Comparison of ENCODE assay signal across 1 cellular context in the genomic region with DNA sequence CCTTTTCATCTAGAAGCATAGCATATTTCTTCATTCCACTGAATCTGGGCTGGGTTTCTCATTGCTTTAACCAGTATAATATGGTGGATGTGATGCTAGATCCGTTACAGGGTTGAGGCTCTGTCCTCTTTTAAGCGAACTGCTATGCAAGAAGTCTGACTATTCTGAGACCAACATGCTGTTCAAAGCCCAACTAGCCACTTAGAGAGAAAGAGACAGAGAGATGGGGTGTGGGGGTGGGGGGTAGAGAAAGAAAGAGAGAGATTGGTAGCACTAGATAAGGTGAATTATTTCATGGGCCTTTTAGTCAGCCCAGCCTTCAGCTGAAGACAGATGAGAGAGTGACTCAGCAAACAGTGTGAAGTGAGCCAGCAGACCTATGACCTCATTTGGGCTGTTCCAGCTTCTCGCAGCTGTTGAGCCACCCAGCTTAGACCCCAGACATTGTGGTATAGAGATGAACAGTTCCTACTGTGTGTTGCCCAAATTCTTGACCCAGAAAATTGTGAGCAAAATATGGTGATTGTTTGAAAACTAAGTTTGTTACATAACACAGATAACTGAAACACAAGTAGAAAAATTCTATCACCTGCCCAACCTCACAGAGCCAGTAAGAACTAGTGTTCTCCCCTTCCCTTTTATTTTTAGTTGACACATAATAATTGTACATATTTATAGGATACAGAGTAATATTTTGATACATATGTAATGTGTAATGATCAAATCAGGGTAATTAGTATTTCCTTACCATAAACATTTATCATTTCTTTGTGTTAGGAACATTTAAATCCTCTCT.
TF ChIP-seq lines count a peak whose summit lies in the region.

No MANE protein-coding gene starts in this region.

TF ChIP-seq in HEK293, 187 proteins besides CTCF, POLR2A, EP300 and RAD21 (continued from another document and continues in another):
- TF ChIP-seq, protein P1, sequence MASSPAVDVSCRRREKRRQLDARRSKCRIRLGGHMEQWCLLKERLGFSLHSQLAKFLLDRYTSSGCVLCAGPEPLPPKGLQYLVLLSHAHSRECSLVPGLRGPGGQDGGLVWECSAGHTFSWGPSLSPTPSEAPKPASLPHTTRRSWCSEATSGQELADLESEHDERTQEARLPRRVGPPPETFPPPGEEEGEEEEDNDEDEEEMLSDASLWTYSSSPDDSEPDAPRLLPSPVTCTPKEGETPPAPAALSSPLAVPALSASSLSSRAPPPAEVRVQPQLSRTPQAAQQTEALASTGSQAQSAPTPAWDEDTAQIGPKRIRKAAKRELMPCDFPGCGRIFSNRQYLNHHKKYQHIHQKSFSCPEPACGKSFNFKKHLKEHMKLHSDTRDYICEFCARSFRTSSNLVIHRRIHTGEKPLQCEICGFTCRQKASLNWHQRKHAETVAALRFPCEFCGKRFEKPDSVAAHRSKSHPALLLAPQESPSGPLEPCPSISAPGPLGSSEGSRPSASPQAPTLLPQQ (tag by site-specific recombination; IDR thresholded peaks at IDR 0.05) = peak; percentile 39; the same call in 1 of the 2 replicates
- TF ChIP-seq SCRT2 (tag by site-specific recombination; IDR thresholded peaks at IDR 0.05) (peak; percentile 84), ZBTB21 (tag by site-specific recombination; IDR thresholded peaks at IDR 0.05) (peak; percentile 85), ZBTB17 (tag by site-specific recombination; IDR thresholded peaks at IDR 0.05) (peak; percentile 41; the same call in 1 of the 2 replicates), ZNF843 (tag by site-specific recombination; IDR thresholded peaks at IDR 0.05) (0 out of 2 replicates have a peak, but pooled peaks have one; percentile 31), ZNF600 (tag by site-specific recombination; IDR thresholded peaks at IDR 0.05) (0 out of 2 replicates have a peak, but pooled peaks have one; percentile 25), PRDM1 (tag by site-specific recombination; IDR thresholded peaks at IDR 0.05) (no peak), SP7 (tag by site-specific recombination; IDR thresholded peaks at IDR 0.05) (peak; percentile 61; the same call in 1 of the 2 replicates), ZNF394 (tag by site-specific recombination; IDR thresholded peaks at IDR 0.05; ENCODE audit: borderline replicate concordance) (peak; percentile 77), ZNF629 (tag by site-specific recombination; IDR thresholded peaks at IDR 0.05) (peak; percentile 91), ZNF341 (tag by site-specific recombination; IDR thresholded peaks at IDR 0.05; ENCODE audit: low read depth) (peak; percentile 88), ZEB2 (tag by site-specific recombination; IDR thresholded peaks at IDR 0.05) (0 out of 2 replicates have a peak, but pooled peaks have one; percentile 30), ZNF518A (tag by site-specific recombination; conservative IDR thresholded peaks at IDR 0.05; ENCODE audit: low read depth) (0 out of 2 replicates have a peak, but pooled peaks have one; percentile 23), ZBTB26 (tag by site-specific recombination; optimal IDR thresholded peaks at IDR 0.05) (peak; percentile 12), ZBTB48 (tag by site-specific recombination; IDR thresholded peaks at IDR 0.05) (no peak), ZNF660 (tag by site-specific recombination; IDR thresholded peaks at IDR 0.05) (peak; percentile 75), ZNF221 (tag by site-specific recombination; IDR thresholded peaks at IDR 0.05; ENCODE audit: borderline replicate concordance) (no peak), ZNF24 (tag by site-specific recombination; IDR thresholded peaks at IDR 0.05) (peak; percentile 57; the same call in 1 of the 2 replicates), ZNF558 (tag by site-specific recombination; IDR thresholded peaks at IDR 0.05) (peak; percentile 51; the same call in 1 of the 2 replicates), ZSCAN16 (tag by site-specific recombination; IDR thresholded peaks at IDR 0.05) (peak; percentile 83; the same call in 1 of the 2 replicates), ZNF664 (tag by site-specific recombination; IDR thresholded peaks at IDR 0.05) (no peak), ZFP37 (tag by site-specific recombination; IDR thresholded peaks at IDR 0.05) (0 out of 2 replicates have a peak, but pooled peaks have one; percentile 61), ZNF157 (tag by site-specific recombination; IDR thresholded peaks at IDR 0.05) (no peak), ZNF596 (tag by site-specific recombination; IDR thresholded peaks at IDR 0.05) (0 out of 2 replicates have a peak, but pooled peaks have one; percentile 24), ZNF555 (tag by site-specific recombination; conservative IDR thresholded peaks at IDR 0.05) (no peak), ZNF366 (tag by site-specific recombination; conservative IDR thresholded peaks at IDR 0.05) (peak; percentile 69), ZNF335 (tag by site-specific recombination; conservative IDR thresholded peaks at IDR 0.05) (peak; percentile 27; the same call in 1 of the 2 replicates), TRIM28 (IDR thresholded peaks at IDR 0.05; ENCODE audit: borderline replicate concordance, low read length) (peak; percentile 87), IKZF3 (tag by site-specific recombination; IDR thresholded peaks at IDR 0.05) (no peak)
- TF ChIP-seq, protein P2, sequence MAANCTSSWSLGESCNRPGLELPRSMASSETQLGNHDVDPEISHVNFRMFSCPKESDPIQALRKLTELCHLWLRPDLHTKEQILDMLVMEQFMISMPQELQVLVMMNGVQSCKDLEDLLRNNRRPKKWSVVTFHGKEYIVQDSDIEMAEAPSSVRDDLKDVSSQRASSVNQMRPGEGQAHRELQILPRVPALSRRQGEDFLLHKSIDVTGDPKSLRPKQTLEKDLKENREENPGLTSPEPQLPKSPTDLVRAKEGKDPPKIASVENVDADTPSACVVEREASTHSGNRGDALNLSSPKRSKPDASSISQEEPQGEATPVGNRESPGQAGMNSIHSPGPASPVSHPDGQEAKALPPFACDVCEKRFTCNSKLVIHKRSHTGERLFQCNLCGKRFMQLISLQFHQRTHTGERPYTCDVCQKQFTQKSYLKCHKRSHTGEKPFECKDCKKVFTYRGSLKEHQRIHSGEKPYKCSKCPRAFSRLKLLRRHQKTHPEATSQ (tag by site-specific recombination; IDR thresholded peaks at IDR 0.05) = no peak
- TF ChIP-seq, protein P3, sequence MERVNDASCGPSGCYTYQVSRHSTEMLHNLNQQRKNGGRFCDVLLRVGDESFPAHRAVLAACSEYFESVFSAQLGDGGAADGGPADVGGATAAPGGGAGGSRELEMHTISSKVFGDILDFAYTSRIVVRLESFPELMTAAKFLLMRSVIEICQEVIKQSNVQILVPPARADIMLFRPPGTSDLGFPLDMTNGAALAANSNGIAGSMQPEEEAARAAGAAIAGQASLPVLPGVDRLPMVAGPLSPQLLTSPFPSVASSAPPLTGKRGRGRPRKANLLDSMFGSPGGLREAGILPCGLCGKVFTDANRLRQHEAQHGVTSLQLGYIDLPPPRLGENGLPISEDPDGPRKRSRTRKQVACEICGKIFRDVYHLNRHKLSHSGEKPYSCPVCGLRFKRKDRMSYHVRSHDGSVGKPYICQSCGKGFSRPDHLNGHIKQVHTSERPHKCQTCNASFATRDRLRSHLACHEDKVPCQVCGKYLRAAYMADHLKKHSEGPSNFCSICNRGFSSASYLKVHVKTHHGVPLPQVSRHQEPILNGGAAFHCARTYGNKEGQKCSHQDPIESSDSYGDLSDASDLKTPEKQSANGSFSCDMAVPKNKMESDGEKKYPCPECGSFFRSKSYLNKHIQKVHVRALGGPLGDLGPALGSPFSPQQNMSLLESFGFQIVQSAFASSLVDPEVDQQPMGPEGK (tag by site-specific recombination; IDR thresholded peaks at IDR 0.05) = peak; percentile 38; the same call in 1 of the 2 replicates
- TF ChIP-seq, protein P4, sequence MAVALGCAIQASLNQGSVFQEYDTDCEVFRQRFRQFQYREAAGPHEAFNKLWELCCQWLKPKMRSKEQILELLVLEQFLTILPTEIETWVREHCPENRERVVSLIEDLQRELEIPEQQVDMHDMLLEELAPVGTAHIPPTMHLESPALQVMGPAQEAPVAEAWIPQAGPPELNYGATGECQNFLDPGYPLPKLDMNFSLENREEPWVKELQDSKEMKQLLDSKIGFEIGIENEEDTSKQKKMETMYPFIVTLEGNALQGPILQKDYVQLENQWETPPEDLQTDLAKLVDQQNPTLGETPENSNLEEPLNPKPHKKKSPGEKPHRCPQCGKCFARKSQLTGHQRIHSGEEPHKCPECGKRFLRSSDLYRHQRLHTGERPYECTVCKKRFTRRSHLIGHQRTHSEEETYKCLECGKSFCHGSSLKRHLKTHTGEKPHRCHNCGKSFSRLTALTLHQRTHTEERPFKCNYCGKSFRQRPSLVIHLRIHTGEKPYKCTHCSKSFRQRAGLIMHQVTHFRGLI (tag by site-specific recombination; IDR thresholded peaks at IDR 0.05) = peak; percentile 82
- TF ChIP-seq, protein P5, sequence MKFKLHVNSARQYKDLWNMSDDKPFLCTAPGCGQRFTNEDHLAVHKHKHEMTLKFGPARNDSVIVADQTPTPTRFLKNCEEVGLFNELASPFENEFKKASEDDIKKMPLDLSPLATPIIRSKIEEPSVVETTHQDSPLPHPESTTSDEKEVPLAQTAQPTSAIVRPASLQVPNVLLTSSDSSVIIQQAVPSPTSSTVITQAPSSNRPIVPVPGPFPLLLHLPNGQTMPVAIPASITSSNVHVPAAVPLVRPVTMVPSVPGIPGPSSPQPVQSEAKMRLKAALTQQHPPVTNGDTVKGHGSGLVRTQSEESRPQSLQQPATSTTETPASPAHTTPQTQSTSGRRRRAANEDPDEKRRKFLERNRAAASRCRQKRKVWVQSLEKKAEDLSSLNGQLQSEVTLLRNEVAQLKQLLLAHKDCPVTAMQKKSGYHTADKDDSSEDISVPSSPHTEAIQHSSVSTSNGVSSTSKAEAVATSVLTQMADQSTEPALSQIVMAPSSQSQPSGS (tag by site-specific recombination; IDR thresholded peaks at IDR 0.05; ENCODE audit: low read depth) = peak; percentile 77
- TF ChIP-seq, protein P6, sequence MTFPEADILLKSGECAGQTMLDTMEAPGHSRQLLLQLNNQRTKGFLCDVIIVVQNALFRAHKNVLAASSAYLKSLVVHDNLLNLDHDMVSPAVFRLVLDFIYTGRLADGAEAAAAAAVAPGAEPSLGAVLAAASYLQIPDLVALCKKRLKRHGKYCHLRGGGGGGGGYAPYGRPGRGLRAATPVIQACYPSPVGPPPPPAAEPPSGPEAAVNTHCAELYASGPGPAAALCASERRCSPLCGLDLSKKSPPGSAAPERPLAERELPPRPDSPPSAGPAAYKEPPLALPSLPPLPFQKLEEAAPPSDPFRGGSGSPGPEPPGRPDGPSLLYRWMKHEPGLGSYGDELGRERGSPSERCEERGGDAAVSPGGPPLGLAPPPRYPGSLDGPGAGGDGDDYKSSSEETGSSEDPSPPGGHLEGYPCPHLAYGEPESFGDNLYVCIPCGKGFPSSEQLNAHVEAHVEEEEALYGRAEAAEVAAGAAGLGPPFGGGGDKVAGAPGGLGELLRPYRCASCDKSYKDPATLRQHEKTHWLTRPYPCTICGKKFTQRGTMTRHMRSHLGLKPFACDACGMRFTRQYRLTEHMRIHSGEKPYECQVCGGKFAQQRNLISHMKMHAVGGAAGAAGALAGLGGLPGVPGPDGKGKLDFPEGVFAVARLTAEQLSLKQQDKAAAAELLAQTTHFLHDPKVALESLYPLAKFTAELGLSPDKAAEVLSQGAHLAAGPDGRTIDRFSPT (tag by site-specific recombination; IDR thresholded peaks at IDR 0.05) = peak; percentile 48; the same call in 1 of the 2 replicates
- TF ChIP-seq, protein P7, sequence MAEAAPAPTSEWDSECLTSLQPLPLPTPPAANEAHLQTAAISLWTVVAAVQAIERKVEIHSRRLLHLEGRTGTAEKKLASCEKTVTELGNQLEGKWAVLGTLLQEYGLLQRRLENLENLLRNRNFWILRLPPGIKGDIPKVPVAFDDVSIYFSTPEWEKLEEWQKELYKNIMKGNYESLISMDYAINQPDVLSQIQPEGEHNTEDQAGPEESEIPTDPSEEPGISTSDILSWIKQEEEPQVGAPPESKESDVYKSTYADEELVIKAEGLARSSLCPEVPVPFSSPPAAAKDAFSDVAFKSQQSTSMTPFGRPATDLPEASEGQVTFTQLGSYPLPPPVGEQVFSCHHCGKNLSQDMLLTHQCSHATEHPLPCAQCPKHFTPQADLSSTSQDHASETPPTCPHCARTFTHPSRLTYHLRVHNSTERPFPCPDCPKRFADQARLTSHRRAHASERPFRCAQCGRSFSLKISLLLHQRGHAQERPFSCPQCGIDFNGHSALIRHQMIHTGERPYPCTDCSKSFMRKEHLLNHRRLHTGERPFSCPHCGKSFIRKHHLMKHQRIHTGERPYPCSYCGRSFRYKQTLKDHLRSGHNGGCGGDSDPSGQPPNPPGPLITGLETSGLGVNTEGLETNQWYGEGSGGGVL (tag by site-specific recombination; IDR thresholded peaks at IDR 0.05) = peak; percentile 75
